Comparison of ENCODE assay signal across 1 cellular context in genomic region chr9:127731938-127732337, GRCh38.
TF ChIP-seq lines count a peak whose summit lies in the region.

No MANE protein-coding gene starts in this region.

TF ChIP-seq in HepG2, 621 proteins besides CTCF, POLR2A, EP300 and RAD21:
- TF ChIP-seq ZNF136 (CRISPR knock-in tag; IDR thresholded peaks at IDR 0.05; ENCODE audit: low read depth) (no peak), ZBTB33 (CRISPR knock-in tag; IDR thresholded peaks at IDR 0.05) (peak; percentile 59; the same call in 1 of the 2 replicates), SP5 (CRISPR knock-in tag; IDR thresholded peaks at IDR 0.05; ENCODE audit: borderline replicate concordance, low read depth) (no peak)
